In the genomic region with DNA sequence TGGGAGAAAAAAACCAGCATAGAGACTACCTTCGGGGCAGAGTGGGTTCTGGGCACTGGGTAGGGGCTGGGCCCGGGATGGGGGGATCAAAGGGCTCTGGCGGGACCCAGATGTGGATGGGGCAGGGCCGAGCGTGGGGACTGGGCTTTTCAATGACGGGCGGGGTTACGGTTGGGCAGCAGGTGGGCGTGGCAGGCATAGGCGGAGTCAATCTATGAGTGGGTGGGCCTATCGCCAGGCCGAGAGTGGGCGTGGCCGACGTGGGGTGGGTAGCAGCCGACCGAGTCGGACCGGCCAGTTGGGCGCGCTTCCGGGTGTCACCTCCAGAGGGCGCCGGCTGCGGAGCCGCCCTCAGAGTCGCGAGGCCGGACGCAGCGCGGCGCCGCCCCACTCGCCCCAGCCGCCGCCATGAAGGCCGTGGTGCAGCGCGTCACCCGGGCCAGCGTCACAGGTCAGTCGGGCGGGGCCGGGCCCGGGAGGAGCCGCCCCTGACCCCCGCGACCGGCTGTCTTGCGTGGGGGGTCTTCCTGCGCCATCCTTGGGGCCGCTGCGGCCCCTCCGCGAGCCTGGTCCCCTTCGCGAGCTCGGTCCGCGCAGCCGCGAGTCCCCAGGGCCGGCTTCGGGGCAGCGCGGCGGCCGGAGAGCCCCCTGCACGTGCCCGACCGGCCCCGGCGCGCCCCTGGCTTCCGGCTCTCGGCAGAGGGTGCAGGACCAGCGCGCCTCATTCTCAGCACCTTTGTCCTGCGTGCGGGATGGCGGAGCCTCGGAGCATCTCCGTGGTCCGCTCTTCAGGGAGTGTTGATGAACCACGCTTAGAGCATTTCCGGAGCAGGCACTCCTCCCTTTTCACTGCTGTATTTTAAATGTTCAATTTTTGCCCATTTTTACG, we compare ENCODE assay signal across 8 cellular contexts. TPM values are rescaled to one million over a fixed set of nuclear protein-coding genes. Genes with fewer than 3 reads are reported as not detected.
DNase-seq lines count a peak whose midpoint lies in the region; ATAC-seq and TF ChIP-seq lines count a peak whose summit lies in the region.

A gene with protein sequence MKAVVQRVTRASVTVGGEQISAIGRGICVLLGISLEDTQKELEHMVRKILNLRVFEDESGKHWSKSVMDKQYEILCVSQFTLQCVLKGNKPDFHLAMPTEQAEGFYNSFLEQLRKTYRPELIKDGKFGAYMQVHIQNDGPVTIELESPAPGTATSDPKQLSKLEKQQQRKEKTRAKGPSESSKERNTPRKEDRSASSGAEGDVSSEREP (plus strand): TSS at position 390 of the 889 bp plus-strand sequence. CDS start 19 bp downstream, at position 409.

- H3K4me3 Mint-ChIP-seq in activated naive CD8-positive, alpha-beta T cell = peak within 1 kb of the TSS; percentile 92
- H3K4me3 Mint-ChIP-seq in glutamatergic neuron (ENCODE audit: unreplicated experiment) = peak within 1 kb of the TSS; percentile 92

- no peak for TF ChIP-seq EP300 in ovary (IDR thresholded peaks at IDR 0.05)

- H3K9me3 Mint-ChIP-seq in activated naive CD8-positive, alpha-beta T cell (ENCODE audit: low read depth) = no peaks in the 10 kb centered on the region
- H3K9me3 Mint-ChIP-seq in glutamatergic neuron (ENCODE audit: unreplicated experiment) = peaks cover 10% of the 10 kb centered on the region

- H3K27ac ChIP-seq in ovary (peak within 1 kb of the TSS; percentile 68 to 75), thymus (ENCODE audit: low read depth) (peak within 1 kb of the TSS; percentile 60)

- no peaks in the 10 kb centered on the region for H3K36me3 Mint-ChIP-seq in activated naive CD8-positive, alpha-beta T cell
- no peaks in the 10 kb centered on the region for H3K36me3 Mint-ChIP-seq in glutamatergic neuron (ENCODE audit: unreplicated experiment)

- H3K27ac Mint-ChIP-seq in activated naive CD8-positive, alpha-beta T cell = peak within 1 kb of the TSS; percentile 78
- peak within 1 kb of the TSS; percentile 96 for H3K27ac Mint-ChIP-seq in glutamatergic neuron (ENCODE audit: unreplicated experiment)

- no peaks in the 10 kb centered on the region for H3K36me3 ChIP-seq in ovary
- no peaks in the 10 kb centered on the region for H3K36me3 ChIP-seq in thymus (ENCODE audit: control insufficient read depth, insufficient read depth)

- TF ChIP-seq CTCF in GM12865 (IDR thresholded peaks at IDR 0.05; ENCODE audit: insufficient read depth, low read depth, low read length, missing control alignments) (peak; percentile 68), glutamatergic neuron (IDR thresholded peaks at IDR 0.05; ENCODE audit: partially characterized antibody, unreplicated experiment) (peak; percentile 92), ovary (IDR thresholded peaks at IDR 0.05) (peak; percentile 29 to 63 (median 57))

- no peaks in the 10 kb centered on the region for H3K9me3 ChIP-seq in ovary
- no peaks in the 10 kb centered on the region for H3K9me3 ChIP-seq in thymus (ENCODE audit: control insufficient read depth)

- intact Hi-C loops in ovary (cut with DNase I) = no loop called here

- H3K4me1 Mint-ChIP-seq in activated naive CD8-positive, alpha-beta T cell (ENCODE audit: low read depth) = peaks cover 22% of the 10 kb centered on the region
- peaks cover 9% of the 10 kb centered on the region for H3K4me1 Mint-ChIP-seq in glutamatergic neuron (ENCODE audit: low read depth, unreplicated experiment)

- TF ChIP-seq POLR2A in ovary (IDR thresholded peaks at IDR 0.05) = no peak

- H3K27me3 ChIP-seq in ovary (no peaks in the 10 kb centered on the region), thymus (ENCODE audit: control insufficient read depth, insufficient read depth) (no peaks in the 10 kb centered on the region)

- DNase-seq in GM12865 (ENCODE audit: low read depth) (peak; percentile 96), NCI-H1048 (lab: John Stamatoyannopoulos, UW) (peak; percentile 84), SKM-1 treated with dmso at 0.1 percent for 144 hours (lab: John Stamatoyannopoulos, UW; ENCODE audit: unreplicated experiment) (peak; percentile 51), glutamatergic neuron (peak; percentile 99), ovary (peak; percentile 91 to 96 (median 95))

- peak within 1 kb of the TSS; percentile 82 for H3K4me3 ChIP-seq in GM12865 (ENCODE audit: low read depth, low read length)
- H3K4me3 ChIP-seq in ovary = peak within 1 kb of the TSS; percentile 64
- peak within 1 kb of the TSS; percentile 83 for H3K4me3 ChIP-seq in thymus (ENCODE audit: low read length)

- peaks cover 7% of the 10 kb centered on the region for H3K27me3 Mint-ChIP-seq in activated naive CD8-positive, alpha-beta T cell
- peaks cover 9% of the 10 kb centered on the region for H3K27me3 Mint-ChIP-seq in glutamatergic neuron (ENCODE audit: unreplicated experiment)

- H3K4me1 ChIP-seq in ovary (ENCODE audit: insufficient read depth) (no peaks in the 10 kb centered on the region), thymus (ENCODE audit: control insufficient read depth, insufficient read depth, low read length) (peaks cover 7% of the 10 kb centered on the region)

- peak; percentile 84 for ATAC-seq in HG02588 (IDR thresholded peaks at IDR 0.05; ENCODE audit: unreplicated experiment)

- 0 to 1% (median 1%) methylated on average over 51 to 88 of the region's 88 CpGs for whole genome bisulfite sequencing in ovary, 3 donors
- WGBS in thymus = under 1% methylated on average over 88 of the region's 88 CpGs

RNA-seq across cellular contexts. Expression of the gene that starts here (rescaled TPM):
- total RNA-seq in glutamatergic neuron (ENCODE audit: unreplicated experiment) (90.2 TPM), ovary (10 to 100 TPM; 12.4 to 36.5 (median 23.6) TPM)
- polyA plus RNA-seq in ovary (10 to 100 TPM; 19.2 to 22.1 TPM), thymus (16.9 TPM)

Comparison
In these comparisons a context has a peak if more than half of its experiments do, and no peak if none do; other contexts are left out.
1. Peak in every context shown above with its lines: DNase-seq, ATAC-seq, H3K4me3 ChIP-seq and H3K27ac ChIP-seq.